1 cellular context compared by ENCODE assay signal in the genomic region with DNA sequence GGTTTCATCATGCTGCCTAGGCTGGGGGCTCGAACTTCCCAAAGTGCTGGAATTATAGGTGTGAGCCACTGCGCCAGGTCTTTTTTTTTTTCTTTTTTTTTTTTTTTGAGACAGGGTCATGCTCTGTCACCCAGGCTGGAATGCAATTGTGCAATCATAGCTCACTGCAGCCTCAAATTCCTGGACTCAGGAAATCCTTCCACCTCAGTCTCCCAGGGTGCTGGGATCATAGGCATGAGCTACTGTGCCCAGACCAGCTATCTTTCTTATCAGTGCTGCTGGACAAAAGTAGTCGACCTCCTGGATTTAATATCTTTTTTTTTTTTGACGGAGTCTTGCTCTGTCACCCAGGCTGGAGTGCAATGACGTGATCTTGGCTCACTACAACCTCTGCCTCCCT.
TF ChIP-seq lines count a peak whose summit lies in the region.

No MANE protein-coding gene starts in this region.

TF ChIP-seq in HepG2, 621 proteins besides CTCF, POLR2A, EP300 and RAD21 (continued from another document and continues in another):
- TF ChIP-seq, protein P1, sequence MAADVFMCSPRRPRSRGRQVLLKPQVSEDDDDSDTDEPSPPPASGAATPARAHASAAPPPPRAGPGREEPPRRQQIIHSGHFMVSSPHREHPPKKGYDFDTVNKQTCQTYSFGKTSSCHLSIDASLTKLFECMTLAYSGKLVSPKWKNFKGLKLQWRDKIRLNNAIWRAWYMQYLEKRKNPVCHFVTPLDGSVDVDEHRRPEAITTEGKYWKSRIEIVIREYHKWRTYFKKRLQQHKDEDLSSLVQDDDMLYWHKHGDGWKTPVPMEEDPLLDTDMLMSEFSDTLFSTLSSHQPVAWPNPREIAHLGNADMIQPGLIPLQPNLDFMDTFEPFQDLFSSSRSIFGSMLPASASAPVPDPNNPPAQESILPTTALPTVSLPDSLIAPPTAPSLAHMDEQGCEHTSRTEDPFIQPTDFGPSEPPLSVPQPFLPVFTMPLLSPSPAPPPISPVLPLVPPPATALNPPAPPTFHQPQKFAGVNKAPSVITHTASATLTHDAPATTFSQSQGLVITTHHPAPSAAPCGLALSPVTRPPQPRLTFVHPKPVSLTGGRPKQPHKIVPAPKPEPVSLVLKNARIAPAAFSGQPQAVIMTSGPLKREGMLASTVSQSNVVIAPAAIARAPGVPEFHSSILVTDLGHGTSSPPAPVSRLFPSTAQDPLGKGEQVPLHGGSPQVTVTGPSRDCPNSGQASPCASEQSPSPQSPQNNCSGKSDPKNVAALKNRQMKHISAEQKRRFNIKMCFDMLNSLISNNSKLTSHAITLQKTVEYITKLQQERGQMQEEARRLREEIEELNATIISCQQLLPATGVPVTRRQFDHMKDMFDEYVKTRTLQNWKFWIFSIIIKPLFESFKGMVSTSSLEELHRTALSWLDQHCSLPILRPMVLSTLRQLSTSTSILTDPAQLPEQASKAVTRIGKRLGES (CRISPR knock-in tag; IDR thresholded peaks at IDR 0.05; ENCODE audit: borderline replicate concordance): no peak
- TF ChIP-seq, protein P2, sequence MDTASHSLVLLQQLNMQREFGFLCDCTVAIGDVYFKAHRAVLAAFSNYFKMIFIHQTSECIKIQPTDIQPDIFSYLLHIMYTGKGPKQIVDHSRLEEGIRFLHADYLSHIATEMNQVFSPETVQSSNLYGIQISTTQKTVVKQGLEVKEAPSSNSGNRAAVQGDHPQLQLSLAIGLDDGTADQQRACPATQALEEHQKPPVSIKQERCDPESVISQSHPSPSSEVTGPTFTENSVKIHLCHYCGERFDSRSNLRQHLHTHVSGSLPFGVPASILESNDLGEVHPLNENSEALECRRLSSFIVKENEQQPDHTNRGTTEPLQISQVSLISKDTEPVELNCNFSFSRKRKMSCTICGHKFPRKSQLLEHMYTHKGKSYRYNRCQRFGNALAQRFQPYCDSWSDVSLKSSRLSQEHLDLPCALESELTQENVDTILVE (CRISPR knock-in tag; IDR thresholded peaks at IDR 0.05): no peak
- no peak for TF ChIP-seq MBD4 (IDR thresholded peaks at IDR 0.05; ENCODE audit: borderline replicate concordance, low read length)
- no peak for TF ChIP-seq RFX5 (IDR thresholded peaks at IDR 0.05; ENCODE audit: low read depth, low read length)
- TF ChIP-seq ZBTB7B (CRISPR knock-in tag; IDR thresholded peaks at IDR 0.05): 0 out of 2 replicates have a peak, but pooled peaks have one; percentile 64
- TF ChIP-seq FOSL2 (CRISPR knock-in tag; IDR thresholded peaks at IDR 0.05): no peak; the same call in 1 of the 2 replicates
- no peak for TF ChIP-seq TBL1XR1 (IDR thresholded peaks at IDR 0.05; ENCODE audit: borderline replicate concordance, low read length, partially characterized antibody)
- TF ChIP-seq FOXA3 (CRISPR knock-in tag; IDR thresholded peaks at IDR 0.05): 0 out of 2 replicates have a peak, but pooled peaks have one; percentile 18
- TF ChIP-seq IKZF4 (CRISPR knock-in tag; IDR thresholded peaks at IDR 0.05; ENCODE audit: borderline replicate concordance, low read depth, not compliant biosample characterization): no peak
- no peak for TF ChIP-seq HNRNPH1 (optimal IDR thresholded peaks at IDR 0.05; ENCODE audit: low read depth, low read length)
- TF ChIP-seq RARG (CRISPR knock-in tag; IDR thresholded peaks at IDR 0.05; ENCODE audit: low read depth): no peak
- TF ChIP-seq ZNF225 (CRISPR knock-in tag; IDR thresholded peaks at IDR 0.05): no peak
- no peak for TF ChIP-seq EED (CRISPR knock-in tag; IDR thresholded peaks at IDR 0.05)
- TF ChIP-seq, protein P3, sequence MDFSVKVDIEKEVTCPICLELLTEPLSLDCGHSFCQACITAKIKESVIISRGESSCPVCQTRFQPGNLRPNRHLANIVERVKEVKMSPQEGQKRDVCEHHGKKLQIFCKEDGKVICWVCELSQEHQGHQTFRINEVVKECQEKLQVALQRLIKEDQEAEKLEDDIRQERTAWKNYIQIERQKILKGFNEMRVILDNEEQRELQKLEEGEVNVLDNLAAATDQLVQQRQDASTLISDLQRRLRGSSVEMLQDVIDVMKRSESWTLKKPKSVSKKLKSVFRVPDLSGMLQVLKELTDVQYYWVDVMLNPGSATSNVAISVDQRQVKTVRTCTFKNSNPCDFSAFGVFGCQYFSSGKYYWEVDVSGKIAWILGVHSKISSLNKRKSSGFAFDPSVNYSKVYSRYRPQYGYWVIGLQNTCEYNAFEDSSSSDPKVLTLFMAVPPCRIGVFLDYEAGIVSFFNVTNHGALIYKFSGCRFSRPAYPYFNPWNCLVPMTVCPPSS (IDR thresholded peaks at IDR 0.05): no peak
- TF ChIP-seq PHF20 (CRISPR knock-in tag; IDR thresholded peaks at IDR 0.05): no peak
- no peak for TF ChIP-seq ZNF263 (CRISPR knock-in tag; IDR thresholded peaks at IDR 0.05)
- no peak for TF ChIP-seq ZNF674 (CRISPR knock-in tag; IDR thresholded peaks at IDR 0.05; ENCODE audit: low read depth)
- no peak for TF ChIP-seq KDM5A (IDR thresholded peaks at IDR 0.05; ENCODE audit: borderline replicate concordance, low read length)
- no peak for TF ChIP-seq ZNF780A (CRISPR knock-in tag; IDR thresholded peaks at IDR 0.05)
- no peak for TF ChIP-seq GATAD1 (CRISPR knock-in tag; IDR thresholded peaks at IDR 0.05)
- TF ChIP-seq, protein P4, sequence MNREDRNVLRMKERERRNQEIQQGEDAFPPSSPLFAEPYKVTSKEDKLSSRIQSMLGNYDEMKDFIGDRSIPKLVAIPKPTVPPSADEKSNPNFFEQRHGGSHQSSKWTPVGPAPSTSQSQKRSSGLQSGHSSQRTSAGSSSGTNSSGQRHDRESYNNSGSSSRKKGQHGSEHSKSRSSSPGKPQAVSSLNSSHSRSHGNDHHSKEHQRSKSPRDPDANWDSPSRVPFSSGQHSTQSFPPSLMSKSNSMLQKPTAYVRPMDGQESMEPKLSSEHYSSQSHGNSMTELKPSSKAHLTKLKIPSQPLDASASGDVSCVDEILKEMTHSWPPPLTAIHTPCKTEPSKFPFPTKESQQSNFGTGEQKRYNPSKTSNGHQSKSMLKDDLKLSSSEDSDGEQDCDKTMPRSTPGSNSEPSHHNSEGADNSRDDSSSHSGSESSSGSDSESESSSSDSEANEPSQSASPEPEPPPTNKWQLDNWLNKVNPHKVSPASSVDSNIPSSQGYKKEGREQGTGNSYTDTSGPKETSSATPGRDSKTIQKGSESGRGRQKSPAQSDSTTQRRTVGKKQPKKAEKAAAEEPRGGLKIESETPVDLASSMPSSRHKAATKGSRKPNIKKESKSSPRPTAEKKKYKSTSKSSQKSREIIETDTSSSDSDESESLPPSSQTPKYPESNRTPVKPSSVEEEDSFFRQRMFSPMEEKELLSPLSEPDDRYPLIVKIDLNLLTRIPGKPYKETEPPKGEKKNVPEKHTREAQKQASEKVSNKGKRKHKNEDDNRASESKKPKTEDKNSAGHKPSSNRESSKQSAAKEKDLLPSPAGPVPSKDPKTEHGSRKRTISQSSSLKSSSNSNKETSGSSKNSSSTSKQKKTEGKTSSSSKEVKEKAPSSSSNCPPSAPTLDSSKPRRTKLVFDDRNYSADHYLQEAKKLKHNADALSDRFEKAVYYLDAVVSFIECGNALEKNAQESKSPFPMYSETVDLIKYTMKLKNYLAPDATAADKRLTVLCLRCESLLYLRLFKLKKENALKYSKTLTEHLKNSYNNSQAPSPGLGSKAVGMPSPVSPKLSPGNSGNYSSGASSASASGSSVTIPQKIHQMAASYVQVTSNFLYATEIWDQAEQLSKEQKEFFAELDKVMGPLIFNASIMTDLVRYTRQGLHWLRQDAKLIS (CRISPR knock-in tag; IDR thresholded peaks at IDR 0.05): no peak
- TF ChIP-seq KLF6 (CRISPR knock-in tag; IDR thresholded peaks at IDR 0.05): no peak
- no peak for TF ChIP-seq HIVEP1 (CRISPR knock-in tag; IDR thresholded peaks at IDR 0.05)
- no peak for TF ChIP-seq SRY (CRISPR knock-in tag; IDR thresholded peaks at IDR 0.05)
- no peak for TF ChIP-seq ZZZ3 (CRISPR knock-in tag; IDR thresholded peaks at IDR 0.05; ENCODE audit: borderline replicate concordance)
- TF ChIP-seq JDP2 (CRISPR knock-in tag; IDR thresholded peaks at IDR 0.05; ENCODE audit: borderline replicate concordance): no peak
- no peak for TF ChIP-seq ZNF230 (CRISPR knock-in tag; IDR thresholded peaks at IDR 0.05)
- TF ChIP-seq, protein P5, sequence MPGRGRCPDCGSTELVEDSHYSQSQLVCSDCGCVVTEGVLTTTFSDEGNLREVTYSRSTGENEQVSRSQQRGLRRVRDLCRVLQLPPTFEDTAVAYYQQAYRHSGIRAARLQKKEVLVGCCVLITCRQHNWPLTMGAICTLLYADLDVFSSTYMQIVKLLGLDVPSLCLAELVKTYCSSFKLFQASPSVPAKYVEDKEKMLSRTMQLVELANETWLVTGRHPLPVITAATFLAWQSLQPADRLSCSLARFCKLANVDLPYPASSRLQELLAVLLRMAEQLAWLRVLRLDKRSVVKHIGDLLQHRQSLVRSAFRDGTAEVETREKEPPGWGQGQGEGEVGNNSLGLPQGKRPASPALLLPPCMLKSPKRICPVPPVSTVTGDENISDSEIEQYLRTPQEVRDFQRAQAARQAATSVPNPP (CRISPR knock-in tag; IDR thresholded peaks at IDR 0.05): no peak
- TF ChIP-seq, protein P6, sequence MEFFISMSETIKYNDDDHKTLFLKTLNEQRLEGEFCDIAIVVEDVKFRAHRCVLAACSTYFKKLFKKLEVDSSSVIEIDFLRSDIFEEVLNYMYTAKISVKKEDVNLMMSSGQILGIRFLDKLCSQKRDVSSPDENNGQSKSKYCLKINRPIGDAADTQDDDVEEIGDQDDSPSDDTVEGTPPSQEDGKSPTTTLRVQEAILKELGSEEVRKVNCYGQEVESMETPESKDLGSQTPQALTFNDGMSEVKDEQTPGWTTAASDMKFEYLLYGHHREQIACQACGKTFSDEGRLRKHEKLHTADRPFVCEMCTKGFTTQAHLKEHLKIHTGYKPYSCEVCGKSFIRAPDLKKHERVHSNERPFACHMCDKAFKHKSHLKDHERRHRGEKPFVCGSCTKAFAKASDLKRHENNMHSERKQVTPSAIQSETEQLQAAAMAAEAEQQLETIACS (CRISPR knock-in tag; IDR thresholded peaks at IDR 0.05): no peak
- no peak for TF ChIP-seq ZNF775 (CRISPR knock-in tag; IDR thresholded peaks at IDR 0.05; ENCODE audit: borderline replicate concordance)
- TF ChIP-seq, protein P7, sequence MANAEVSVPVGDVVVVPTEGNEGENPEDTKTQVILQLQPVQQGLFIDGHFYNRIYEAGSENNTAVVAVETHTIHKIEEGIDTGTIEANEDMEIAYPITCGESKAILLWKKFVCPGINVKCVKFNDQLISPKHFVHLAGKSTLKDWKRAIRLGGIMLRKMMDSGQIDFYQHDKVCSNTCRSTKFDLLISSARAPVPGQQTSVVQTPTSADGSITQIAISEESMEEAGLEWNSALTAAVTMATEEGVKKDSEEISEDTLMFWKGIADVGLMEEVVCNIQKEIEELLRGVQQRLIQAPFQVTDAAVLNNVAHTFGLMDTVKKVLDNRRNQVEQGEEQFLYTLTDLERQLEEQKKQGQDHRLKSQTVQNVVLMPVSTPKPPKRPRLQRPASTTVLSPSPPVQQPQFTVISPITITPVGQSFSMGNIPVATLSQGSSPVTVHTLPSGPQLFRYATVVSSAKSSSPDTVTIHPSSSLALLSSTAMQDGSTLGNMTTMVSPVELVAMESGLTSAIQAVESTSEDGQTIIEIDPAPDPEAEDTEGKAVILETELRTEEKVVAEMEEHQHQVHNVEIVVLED (CRISPR knock-in tag; IDR thresholded peaks at IDR 0.05; ENCODE audit: borderline replicate concordance): no peak
- TF ChIP-seq CEBPB (IDR thresholded peaks at IDR 0.05; ENCODE audit: borderline replicate concordance, low read depth, low read length): peak; percentile 93
- no peak for TF ChIP-seq ZKSCAN5 (CRISPR knock-in tag; IDR thresholded peaks at IDR 0.05)
- TF ChIP-seq ZSCAN21 (CRISPR knock-in tag; IDR thresholded peaks at IDR 0.05; ENCODE audit: borderline replicate concordance): no peak
- no peak for TF ChIP-seq ZNF570 (CRISPR knock-in tag; IDR thresholded peaks at IDR 0.05; ENCODE audit: borderline replicate concordance)
- TF ChIP-seq ZNF274 (CRISPR knock-in tag; IDR thresholded peaks at IDR 0.05): no peak
- no peak for TF ChIP-seq ZNF331 (CRISPR knock-in tag; IDR thresholded peaks at IDR 0.05)
- TF ChIP-seq ZNF543 (CRISPR knock-in tag; IDR thresholded peaks at IDR 0.05): no peak
- TF ChIP-seq, protein P8, sequence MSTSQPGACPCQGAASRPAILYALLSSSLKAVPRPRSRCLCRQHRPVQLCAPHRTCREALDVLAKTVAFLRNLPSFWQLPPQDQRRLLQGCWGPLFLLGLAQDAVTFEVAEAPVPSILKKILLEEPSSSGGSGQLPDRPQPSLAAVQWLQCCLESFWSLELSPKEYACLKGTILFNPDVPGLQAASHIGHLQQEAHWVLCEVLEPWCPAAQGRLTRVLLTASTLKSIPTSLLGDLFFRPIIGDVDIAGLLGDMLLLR (CRISPR knock-in tag; IDR thresholded peaks at IDR 0.05): no peak
- TF ChIP-seq HNRNPL (IDR thresholded peaks at IDR 0.05; ENCODE audit: low read depth, low read length): no peak
- no peak for TF ChIP-seq PAF1 (CRISPR knock-in tag; IDR thresholded peaks at IDR 0.05)
- TF ChIP-seq HDAC2 (CRISPR knock-in tag; IDR thresholded peaks at IDR 0.05): 0 out of 2 replicates have a peak, but pooled peaks have one; percentile 45
- TF ChIP-seq, protein P9, sequence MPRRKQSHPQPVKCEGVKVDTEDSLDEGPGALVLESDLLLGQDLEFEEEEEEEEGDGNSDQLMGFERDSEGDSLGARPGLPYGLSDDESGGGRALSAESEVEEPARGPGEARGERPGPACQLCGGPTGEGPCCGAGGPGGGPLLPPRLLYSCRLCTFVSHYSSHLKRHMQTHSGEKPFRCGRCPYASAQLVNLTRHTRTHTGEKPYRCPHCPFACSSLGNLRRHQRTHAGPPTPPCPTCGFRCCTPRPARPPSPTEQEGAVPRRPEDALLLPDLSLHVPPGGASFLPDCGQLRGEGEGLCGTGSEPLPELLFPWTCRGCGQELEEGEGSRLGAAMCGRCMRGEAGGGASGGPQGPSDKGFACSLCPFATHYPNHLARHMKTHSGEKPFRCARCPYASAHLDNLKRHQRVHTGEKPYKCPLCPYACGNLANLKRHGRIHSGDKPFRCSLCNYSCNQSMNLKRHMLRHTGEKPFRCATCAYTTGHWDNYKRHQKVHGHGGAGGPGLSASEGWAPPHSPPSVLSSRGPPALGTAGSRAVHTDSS (CRISPR knock-in tag; conservative IDR thresholded peaks at IDR 0.05): no peak
- TF ChIP-seq ZNF296 (CRISPR knock-in tag; conservative IDR thresholded peaks at IDR 0.05): no peak
- TF ChIP-seq ZNF558 (CRISPR knock-in tag; IDR thresholded peaks at IDR 0.05; ENCODE audit: borderline replicate concordance): no peak
- TF ChIP-seq BHLHE40 (IDR thresholded peaks at IDR 0.05; ENCODE audit: low read length): no peak
- no peak for TF ChIP-seq ZNF33A (CRISPR knock-in tag; IDR thresholded peaks at IDR 0.05; ENCODE audit: borderline replicate concordance)
- TF ChIP-seq ZNF672 (CRISPR knock-in tag; IDR thresholded peaks at IDR 0.05): no peak
- peak; percentile 38; the same call in 1 of the 2 replicates for TF ChIP-seq GFI1 (CRISPR knock-in tag; IDR thresholded peaks at IDR 0.05; ENCODE audit: borderline replicate concordance)
- no peak for TF ChIP-seq ZNF430 (CRISPR knock-in tag; IDR thresholded peaks at IDR 0.05)
- no peak for TF ChIP-seq YEATS4 (CRISPR knock-in tag; IDR thresholded peaks at IDR 0.05; ENCODE audit: borderline replicate concordance)
- no peak for TF ChIP-seq STAG1 (CRISPR knock-in tag; IDR thresholded peaks at IDR 0.05)
- TF ChIP-seq ZNF510 (CRISPR knock-in tag; IDR thresholded peaks at IDR 0.05; ENCODE audit: low read depth): no peak
- TF ChIP-seq ZFP36L2 (CRISPR knock-in tag; IDR thresholded peaks at IDR 0.05): no peak
- TF ChIP-seq BCL6 (CRISPR knock-in tag; IDR thresholded peaks at IDR 0.05): no peak; the same call in 1 of the 2 replicates
- no peak for TF ChIP-seq NCOR1 (IDR thresholded peaks at IDR 0.05; ENCODE audit: borderline replicate concordance, low read length)
- no peak for TF ChIP-seq SKI (IDR thresholded peaks at IDR 0.05; ENCODE audit: partially characterized antibody)
